Comparison of ENCODE assay signal across 26 cellular contexts in the genomic region with DNA sequence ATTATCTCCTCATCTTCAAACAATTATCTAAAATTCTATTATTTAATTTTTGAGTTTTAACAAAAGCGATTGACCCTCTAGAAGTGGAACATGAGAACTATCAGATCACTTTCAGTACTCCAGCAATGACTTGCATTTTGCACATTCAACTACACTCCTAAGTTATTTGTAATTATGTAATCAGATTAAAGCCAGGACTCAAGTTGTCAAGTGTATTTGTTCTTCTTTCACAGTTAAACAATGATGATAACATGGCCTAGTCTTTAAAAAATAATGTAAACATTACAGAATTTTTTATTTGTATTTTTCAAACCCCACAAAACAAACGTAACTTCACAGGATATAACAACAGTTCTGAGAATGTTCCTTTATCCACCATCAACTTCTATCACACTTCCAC.
DNase-seq lines count a peak whose midpoint lies in the region; ATAC-seq, FAIRE-seq and TF ChIP-seq lines count a peak whose summit lies in the region.
"Had no signal": no experiment of that assay in that cellular context is flagged by ENCODE, and none has a peak within 500 bp of the region (broad histone marks: within the 10 kb centered on the region; RNA-seq: fewer than 3 reads in every experiment).

No MANE protein-coding gene starts in this region.

- no TSS peak for BruUV-seq in IMR-90 (replicated peaks; lab: Mats Ljungman, UMichigan)

- TF ChIP-seq POLR2A in A549 (IDR thresholded peaks at IDR 0.05; ENCODE audit: low read length) (no peak), IMR-90 (IDR thresholded peaks at IDR 0.05; ENCODE audit: low read depth, low read length) (no peak)

- no peak for ATAC-seq in A549
- no peak for ATAC-seq in IMR-90 (ENCODE audit: low read depth)
- peak; percentile 74 for ATAC-seq in left lung
- no peak for ATAC-seq in stimulated activated memory B cell treated with anti-CD40 and anti-IgM and Interleukin-4, amounts not matched to agents 10 μg/mL and 1 μg/mL and 100 μg/mL, for 72 hours

- H3K4me3 Mint-ChIP-seq in stimulated activated memory B cell treated with anti-CD40 and anti-IgM and Interleukin-4, amounts not matched to agents 10 μg/mL and 1 μg/mL and 100 μg/mL, for 72 hours: no peak overlapping the region
- no peak overlapping the region for H3K4me3 Mint-ChIP-seq in activated naive CD8-positive, alpha-beta T cell treated with anti-CD3 and anti-CD28 coated beads for 36 hours
- H3K4me3 Mint-ChIP-seq: CD14-positive monocyte; CD8-positive, alpha-beta memory T cell; T-helper 1 cell treated with Interleukin-12 subunit alpha and Interleukin-12 subunit beta and Interleukin-4 antibody, amounts not matched to agents 30 μg/mL and 1 μg/mL, for 36 hours had no signal

- H3K79me1 ChIP-seq in IMR-90 (ENCODE audit: low read depth in 1 of 2, low read length in 2 of 2): no peaks in the 10 kb centered on the region

- H3K4ac ChIP-seq in IMR-90 (ENCODE audit: low read depth, low read length): no peak overlapping the region

- H3K36me3 ChIP-seq in IMR-90 (ENCODE audit: control insufficient read depth, insufficient read depth, low read length): no peaks in the 10 kb centered on the region
- no peaks in the 10 kb centered on the region for H3K36me3 ChIP-seq in left lung
- H3K36me3 ChIP-seq in small intestine (ENCODE audit: control insufficient read depth in 2 of 2, insufficient read depth in 2 of 2, low read length in 2 of 2): no peaks in the 10 kb centered on the region
- H3K36me3 ChIP-seq: BE2C, Peyer's patch had no signal

- DNase-seq in A549 (ENCODE audit: low read depth in 1 of 2, low spot score in 1 of 2) (peak in 1 of 2 experiments; percentile 3), IMR-90 (no peak), left lung (no peak), small intestine (no peak)
- no peak for DNase-seq in activated naive CD8-positive, alpha-beta T cell treated with anti-CD3 and anti-CD28 coated beads for 36 hours
- DNase-seq: ACHN; BE2C; CD8-positive, alpha-beta memory T cell; DMS 273 treated with DMSO at 0.1 percent for 48 hours; DND-41; KBM-7; MM.1S; NCI-H2029 treated with DMSO at 0.1 percent for 48 hours; NCI-H2171; NCI-H226; NCI-H524 treated with DMSO at 0.1 percent for 48 hours; Peyer's patch; SIG-M5; SK-N-SH; SW 1271 had no signal

- H3K4me1 Mint-ChIP-seq in stimulated activated memory B cell treated with anti-CD40 and anti-IgM and Interleukin-4, amounts not matched to agents 10 μg/mL and 1 μg/mL and 100 μg/mL, for 72 hours: no peaks in the 10 kb centered on the region
- H3K4me1 Mint-ChIP-seq in activated naive CD8-positive, alpha-beta T cell treated with anti-CD3 and anti-CD28 coated beads for 36 hours: no peaks in the 10 kb centered on the region
- H3K4me1 Mint-ChIP-seq: CD14-positive monocyte; CD8-positive, alpha-beta memory T cell had no signal

- H3K4me3 ChIP-seq in A549: no peak overlapping the region
- no peak overlapping the region for H3K4me3 ChIP-seq in IMR-90 (ENCODE audit: insufficient read depth, low read depth, low read length)
- no peak overlapping the region for H3K4me3 ChIP-seq in left lung
- H3K4me3 ChIP-seq in small intestine (ENCODE audit: low read depth in 1 of 2, low read length in 2 of 2): no peak overlapping the region
- H3K4me3 ChIP-seq: Peyer's patch had no signal

- TF ChIP-seq EP300 in A549 (IDR thresholded peaks at IDR 0.05): no peak

- FAIRE-seq in A549 (lab: Jason Lieb, UNC) (no peak), small intestine (lab: Jason Lieb, UNC) (no peak)
- FAIRE-seq: GM12892, H54 had no signal

- no peak overlapping the region for H3K14ac ChIP-seq in IMR-90 (replicated peaks; ENCODE audit: low read depth, low read length)

- no peaks in the 10 kb centered on the region for H3K27me3 Mint-ChIP-seq in stimulated activated memory B cell treated with anti-CD40 and anti-IgM and Interleukin-4, amounts not matched to agents 10 μg/mL and 1 μg/mL and 100 μg/mL, for 72 hours
- no peaks in the 10 kb centered on the region for H3K27me3 Mint-ChIP-seq in activated naive CD8-positive, alpha-beta T cell treated with anti-CD3 and anti-CD28 coated beads for 36 hours
- H3K27me3 Mint-ChIP-seq: CD8-positive, alpha-beta memory T cell had no signal

- no peak overlapping the region for H3K27ac Mint-ChIP-seq in stimulated activated memory B cell treated with anti-CD40 and anti-IgM and Interleukin-4, amounts not matched to agents 10 μg/mL and 1 μg/mL and 100 μg/mL, for 72 hours
- H3K27ac Mint-ChIP-seq in activated naive CD8-positive, alpha-beta T cell treated with anti-CD3 and anti-CD28 coated beads for 36 hours: no peak overlapping the region
- H3K27ac Mint-ChIP-seq: CD14-positive monocyte; T-helper 1 cell treated with Interleukin-12 subunit alpha and Interleukin-12 subunit beta and Interleukin-4 antibody, amounts not matched to agents 30 μg/mL and 1 μg/mL, for 36 hours had no signal

- no peak overlapping the region for H4K8ac ChIP-seq in IMR-90 (ENCODE audit: low read depth in 2 of 2, low read length in 2 of 2)

- no peak overlapping the region for H2AFZ ChIP-seq in IMR-90 (replicated peaks; ENCODE audit: low read length, poor library complexity)

- no peak overlapping the region for H4K91ac ChIP-seq in IMR-90 (ENCODE audit: insufficient read depth, low read depth, low read length)

- CTCF ChIA-PET in A549 (lab: Yijun Ruan, JAX): no interaction called here
- CTCF ChIA-PET in IMR-90 (lab: Yijun Ruan, JAX): no interaction called here

- in situ Hi-C loops in IMR-90 (cut with MboI; ENCODE audit: low sequenced_read_pairs): no loop called here

- H4K20me1 ChIP-seq in IMR-90 (ENCODE audit: insufficient read depth, low read length): no peaks in the 10 kb centered on the region

- intact Hi-C loops in IMR-90 (cut with micrococcal nuclease) (loop anchor here (10.0 kb wide), 1 partner anchor 61 kb away; no protein-coding TSS in a partner anchor), left lung (cut with DNase I) (no loop called here)

- H3K56ac ChIP-seq in IMR-90 (ENCODE audit: extremely low read depth, insufficient read depth, low read length): no peak overlapping the region

- H3K27me3 ChIP-seq in IMR-90 (ENCODE audit: control insufficient read depth, insufficient read depth, low read length) (no peaks in the 10 kb centered on the region), left lung (no peaks in the 10 kb centered on the region), small intestine (ENCODE audit: control insufficient read depth in 2 of 2, insufficient read depth in 2 of 2, low read length in 2 of 2) (no peaks in the 10 kb centered on the region)
- H3K27me3 ChIP-seq: BE2C, Peyer's patch had no signal

- no peaks in the 10 kb centered on the region for H3K36me3 Mint-ChIP-seq in stimulated activated memory B cell treated with anti-CD40 and anti-IgM and Interleukin-4, amounts not matched to agents 10 μg/mL and 1 μg/mL and 100 μg/mL, for 72 hours
- H3K36me3 Mint-ChIP-seq in activated naive CD8-positive, alpha-beta T cell treated with anti-CD3 and anti-CD28 coated beads for 36 hours: no peaks in the 10 kb centered on the region
- H3K36me3 Mint-ChIP-seq: CD14-positive monocyte; CD8-positive, alpha-beta memory T cell had no signal

- no peaks in the 10 kb centered on the region for H3K9me1 ChIP-seq in IMR-90 (ENCODE audit: insufficient read depth, low read length)

- POLR2A ChIA-PET in A549 (lab: Yijun Ruan, JAX) (no interaction called here), IMR-90 (lab: Charles Lee; ENCODE audit: unreplicated experiment) (no interaction called here)

- H3K23ac ChIP-seq in IMR-90 (ENCODE audit: low read depth, low read length): no peak overlapping the region

- H3K27ac ChIP-seq in 22Rv1 (0 out of 2 replicates have a peak overlapping the region, but pooled peaks have one; percentile 1), A549 (no peak overlapping the region), IMR-90 (ENCODE audit: insufficient read depth, low read length) (no peak overlapping the region), left lung (no peak overlapping the region), small intestine (ENCODE audit: low read depth in 1 of 2, low read length in 1 of 2) (no peak overlapping the region)
- H3K27ac ChIP-seq: Peyer's patch had no signal

- H3K9ac ChIP-seq in IMR-90 (ENCODE audit: low read depth, low read length): no peak overlapping the region
- H3K9ac ChIP-seq: SK-N-SH had no signal

- H2AK9ac ChIP-seq in IMR-90 (replicated peaks; ENCODE audit: low read depth, low read length, poor library complexity): no peak overlapping the region

- no peak for TF ChIP-seq RAD21 in A549 (conservative IDR thresholded peaks at IDR 0.05 in 1 of 2, IDR thresholded peaks at IDR 0.05 in 1 of 2)
- no peak for TF ChIP-seq RAD21 in IMR-90 (IDR thresholded peaks at IDR 0.05; ENCODE audit: low read length)

- H3K4me1 ChIP-seq in A549 (no peaks in the 10 kb centered on the region), IMR-90 (ENCODE audit: control insufficient read depth, insufficient read depth, low read length) (no peaks in the 10 kb centered on the region), left lung (no peaks in the 10 kb centered on the region), small intestine (ENCODE audit: control insufficient read depth in 2 of 2, insufficient read depth in 1 of 2, low read depth in 1 of 2, low read length in 1 of 2) (no peaks in the 10 kb centered on the region)
- H3K4me1 ChIP-seq: BE2C, Peyer's patch had no signal

- H2BK120ac ChIP-seq in IMR-90 (ENCODE audit: low read depth, low read length): no peak overlapping the region

- no peak overlapping the region for H2BK15ac ChIP-seq in IMR-90 (ENCODE audit: low read depth, low read length)

- H2BK20ac ChIP-seq in IMR-90 (ENCODE audit: low read depth, low read length): no peak overlapping the region

- H4K5ac ChIP-seq in IMR-90 (ENCODE audit: low read depth, low read length): no peak overlapping the region

- no peak overlapping the region for H3K18ac ChIP-seq in IMR-90 (ENCODE audit: low read depth, low read length)

- H3K4me2 ChIP-seq in A549: no peak overlapping the region
- no peak overlapping the region for H3K4me2 ChIP-seq in IMR-90 (ENCODE audit: low read depth, low read length)
- H3K4me2 ChIP-seq: SK-N-SH had no signal

- TF ChIP-seq CTCF in 22Rv1 (IDR thresholded peaks at IDR 0.05): no peak
- no peak for TF ChIP-seq CTCF in A549 (IDR thresholded peaks at IDR 0.05)
- no peak for TF ChIP-seq CTCF in IMR-90 (conservative IDR thresholded peaks at IDR 0.05; ENCODE audit: low read depth, low read length)
- no peak for TF ChIP-seq CTCF in left lung (IDR thresholded peaks at IDR 0.05)

- H3K9me3 Mint-ChIP-seq in stimulated activated memory B cell treated with anti-CD40 and anti-IgM and Interleukin-4, amounts not matched to agents 10 μg/mL and 1 μg/mL and 100 μg/mL, for 72 hours: no peaks in the 10 kb centered on the region
- H3K9me3 Mint-ChIP-seq in activated naive CD8-positive, alpha-beta T cell treated with anti-CD3 and anti-CD28 coated beads for 36 hours: no peaks in the 10 kb centered on the region
- H3K9me3 Mint-ChIP-seq: T-helper 1 cell treated with Interleukin-12 subunit alpha and Interleukin-12 subunit beta and Interleukin-4 antibody, amounts not matched to agents 30 μg/mL and 1 μg/mL, for 36 hours had no signal

- dilution Hi-C loops in IMR-90 (cut with HindIII; ENCODE audit: low sequenced_read_pairs, unreplicated experiment): no loop called here

- H3K9me3 ChIP-seq in A549 (no peaks in the 10 kb centered on the region), IMR-90 (ENCODE audit: control insufficient read depth, insufficient read depth, low read length) (no peaks in the 10 kb centered on the region), left lung (no peaks in the 10 kb centered on the region), small intestine (ENCODE audit: control insufficient read depth, low read depth) (no peaks in the 10 kb centered on the region)
- H3K9me3 ChIP-seq: BE2C, Peyer's patch, SK-N-SH had no signal

- 6% methylated on average over 2 of the region's 2 CpGs for WGBS in A549 (ENCODE audit: missing lambda C conversion rate)
- WGBS in IMR-90 (ENCODE audit: extremely low coverage in 2 of 2, insufficient read length in 1 of 2), 2 experiments: no CpG with 5 or more reads among the region's 2 CpGs
- WGBS in small intestine, 3 donors: 67 to 73% (median 72%) methylated on average over 2 of the region's 2 CpGs

- H2AK5ac ChIP-seq in IMR-90 (ENCODE audit: low read depth, low read length): no peak overlapping the region

- no peak overlapping the region for H2BK5ac ChIP-seq in IMR-90 (ENCODE audit: low read depth, low read length, poor library complexity, severe bottlenecking)
